ENCODE assay signal across 8 cellular contexts in the genomic region with DNA sequence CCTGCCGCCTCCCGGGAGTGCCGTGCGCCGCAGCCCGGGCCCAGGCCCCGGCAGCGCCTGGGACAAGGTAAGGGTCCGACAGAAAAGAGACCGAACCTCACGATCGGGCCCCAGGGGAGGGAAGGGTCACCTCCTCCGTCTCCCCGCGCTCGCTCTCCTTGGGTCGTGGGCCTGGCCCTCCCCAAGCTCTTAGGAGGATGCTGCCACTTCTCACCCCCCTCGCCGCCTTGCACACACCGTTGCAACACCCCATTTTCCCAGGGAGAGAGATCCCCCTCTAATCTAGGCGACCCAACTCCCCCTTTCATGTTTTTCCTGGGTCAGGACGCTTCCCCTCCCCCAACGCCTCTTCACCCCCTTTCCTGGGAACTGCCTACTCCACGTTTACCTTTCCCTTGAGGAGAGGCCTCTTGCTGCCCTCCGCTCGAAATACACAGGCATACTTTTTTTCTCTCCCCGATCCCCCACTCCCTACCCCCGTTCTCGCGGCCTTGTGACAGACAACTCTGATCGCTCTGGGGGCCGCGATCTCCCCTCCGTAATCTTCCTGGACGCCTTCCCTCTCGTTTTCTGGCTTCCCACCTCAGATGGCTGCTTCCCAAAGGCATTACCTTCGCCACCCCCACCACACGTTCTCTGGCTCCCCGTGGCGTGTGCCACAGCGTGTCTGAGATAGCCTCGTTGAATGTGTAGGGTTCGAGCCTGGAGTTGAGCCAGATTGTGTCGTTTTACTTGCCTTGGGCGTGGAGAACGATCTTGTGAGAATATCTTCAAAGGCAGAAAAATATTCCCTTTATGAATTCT. TPM values are rescaled to one million over a fixed set of nuclear protein-coding genes. Genes with fewer than 3 reads are reported as not detected.
DNase-seq lines count a peak whose midpoint lies in the region; TF ChIP-seq lines count a peak whose summit lies in the region.

No MANE protein-coding gene starts in this region.

- DNase-seq in NCI-H1092 treated with DMSO at 0.1 percent for 48 hours (lab: John Stamatoyannopoulos, UW), result peak; percentile 54
- DNase-seq in NCI-H1092 (lab: John Stamatoyannopoulos, UW), result no peak
- DNase-seq in NCI-H82 treated with DMSO at 0.1 percent for 48 hours (lab: John Stamatoyannopoulos, UW; ENCODE audit: unreplicated experiment), result peak; percentile 38
- peak; percentile 13 for DNase-seq in activated T-helper 9 cell treated with anti-CD3 and anti-CD28 coated beads, Interleukin-2, amount 50 U/mL, for 16 hours (ENCODE audit: low read depth)
- DNase-seq in fibroblast of the aortic adventitia (ENCODE audit: low read depth), result peak; percentile 57
- DNase-seq in uterus, result peak; percentile 47 to 60
- no peak for DNase-seq in GOT3 (lab: John Stamatoyannopoulos, UW)

- peaks cover 25% of the 10 kb centered on the region for H3K36me3 ChIP-seq in neuron (ENCODE audit: insufficient read depth, low read length)
- no peaks in the 10 kb centered on the region for H3K36me3 ChIP-seq in uterus

- TF ChIP-seq CTCF in fibroblast of the aortic adventitia (IDR thresholded peaks at IDR 0.05; ENCODE audit: insufficient read depth, low read length) (no peak), uterus (IDR thresholded peaks at IDR 0.05) (no peak)

- H3K27me3 ChIP-seq in neuron (ENCODE audit: insufficient read depth, low read length), result no peaks in the 10 kb centered on the region
- H3K27me3 ChIP-seq in uterus, result no peaks in the 10 kb centered on the region

- intact Hi-C loops in uterus (cut with DNase I; ENCODE audit: low total_unique reads), result no loop called here

- H3K9me3 ChIP-seq in neuron (ENCODE audit: low read length), result no peaks in the 10 kb centered on the region
- no peaks in the 10 kb centered on the region for H3K9me3 ChIP-seq in uterus

- H2AFZ ChIP-seq in neuron (ENCODE audit: low read depth, low read length), result no peak overlapping the region

- H3K4me1 ChIP-seq in neuron (ENCODE audit: insufficient read depth, low read length), result peaks cover 62% of the 10 kb centered on the region
- peaks cover 12 to 30% of the 10 kb centered on the region in 2 donors for H3K4me1 ChIP-seq in uterus

- no peak for TF ChIP-seq POLR2A in uterus (IDR thresholded peaks at IDR 0.05)

- H3K27ac ChIP-seq in uterus, result peak overlapping the region; percentile 97 to 99

- H3K4me3 ChIP-seq in fibroblast of the aortic adventitia (ENCODE audit: low read depth, low read length), result peak overlapping the region; percentile 99
- H3K4me3 ChIP-seq in neuron (ENCODE audit: low read length), result peak overlapping the region; percentile 94
- peak overlapping the region; percentile 89 to 96 for H3K4me3 ChIP-seq in uterus

RNA-seq across cellular contexts. Expression of gene SETD5, which starts 0.7 kb away (rescaled TPM):
- 62.1 and 80.2 TPM in 2 replicates for total RNA-seq in fibroblast of the aortic adventitia (ENCODE audit: low replicate concordance)
- 100 to 1,000 TPM in 1 of 4 donors, 10 to 100 TPM in 3; 57.9 to 198 (median 94.2) TPM for total RNA-seq in uterus

RNA-seq across cellular contexts. Expression of gene THUMPD3, which starts 35.3 kb away (rescaled TPM):
- 31.6 and 48.3 TPM in 2 replicates for total RNA-seq in fibroblast of the aortic adventitia (ENCODE audit: low replicate concordance)
- 10 to 100 TPM; 13.3 to 48.9 (median 25.0) TPM for total RNA-seq in uterus

Comparison
In these comparisons a context has a peak if more than half of its experiments do, and no peak if none do; other contexts are left out.
1. DNase-seq: peak in NCI-H1092 treated with DMSO at 0.1 percent for 48 hours (single experiment), NCI-H82 treated with DMSO at 0.1 percent for 48 hours (single experiment), activated T-helper 9 cell treated with anti-CD3 and anti-CD28 coated beads, Interleukin-2, amount 50 U/mL, for 16 hours (single experiment), fibroblast of the aortic adventitia (single experiment) and uterus (2 of 2); none in NCI-H1092 (single experiment) and GOT3 (single experiment).
2. Peak in every context shown above with its lines, with median percentiles within 50 percentile points of each other: H3K4me3 ChIP-seq.